Comparison of ENCODE assay signal across 22 cellular contexts in genomic region chr12:22882559-22882958, GRCh38.
DNase-seq lines count a peak whose midpoint lies in the region; ATAC-seq, FAIRE-seq and TF ChIP-seq lines count a peak whose summit lies in the region.
"Had no signal": no experiment of that assay in that cellular context is flagged by ENCODE, and none has a peak within 500 bp of the region (broad histone marks: within the 10 kb centered on the region; RNA-seq: fewer than 3 reads in every experiment).

No MANE protein-coding gene starts in this region.

- H3K9me3 ChIP-seq in BE2C: no peaks in the 10 kb centered on the region; the same call in 1 of the 2 replicates
- H3K9me3 ChIP-seq in K562 (replicated peaks; ENCODE audit: control insufficient read depth, insufficient read depth, low read depth, low read length): no peaks in the 10 kb centered on the region
- H3K9me3 ChIP-seq: BLaER1 treated with 17β-estradiol and CSF1 and Interleukin-3, amounts not matched to agents 10 nM and 100 nM had no signal

- no peaks in the 10 kb centered on the region for H3K79me2 ChIP-seq in GM23338 (replicated peaks; ENCODE audit: insufficient read depth)
- no peaks in the 10 kb centered on the region for H3K79me2 ChIP-seq in K562 (ENCODE audit: control insufficient read depth, insufficient read depth, low read length)

- H3K27me3 ChIP-seq in BE2C (no peaks in the 10 kb centered on the region), GM23338 (ENCODE audit: insufficient read depth) (no peaks in the 10 kb centered on the region), K562 (ENCODE audit: control insufficient read depth in 2 of 2, insufficient read depth in 2 of 2, low read length in 2 of 2) (no peaks in the 10 kb centered on the region)
- H3K27me3 ChIP-seq: BLaER1 treated with 17β-estradiol and CSF1 and Interleukin-3, amounts not matched to agents 10 nM and 100 nM had no signal

- H3K27ac Mint-ChIP-seq in GM23338: no peak overlapping the region
- H3K27ac Mint-ChIP-seq in naive thymus-derived CD8-positive, alpha-beta T cell: no peak overlapping the region
- H3K27ac Mint-ChIP-seq: B cell; CD4-positive, alpha-beta memory T cell; H9 had no signal

- TF ChIP-seq CTCF in BE2C (IDR thresholded peaks at IDR 0.05; ENCODE audit: low read depth, low read length) (peak; percentile 12; the same call in 1 of the 2 replicates), GM23338 (conservative IDR thresholded peaks at IDR 0.05; ENCODE audit: low read depth in 2 of 2) (peak in 1 of 2 experiments; percentile 29; a peak in 3 of 4 replicates), K562 (IDR thresholded peaks at IDR 0.05 in 2 of 3, conservative IDR thresholded peaks at IDR 0.05 in 1 of 3; ENCODE audit: insufficient read depth in 2 of 3, low read depth in 1 of 3, low read length in 3 of 3) (no peak; a peak in 1 of 6 replicates), fibroblast of mammary gland (conservative IDR thresholded peaks at IDR 0.05; ENCODE audit: control insufficient read depth, insufficient read depth, low read depth, low read length) (peak; percentile 1)

- no peak for ATAC-seq in GM23338
- ATAC-seq in K562: no peak
- ATAC-seq in GM21528 (IDR thresholded peaks at IDR 0.05; ENCODE audit: low FRiP score, unreplicated experiment): no peak
- ATAC-seq in naive thymus-derived CD8-positive, alpha-beta T cell: no peak
- ATAC-seq: HCT116 had no signal

- no peaks in the 10 kb centered on the region for H3K9me3 Mint-ChIP-seq in GM23338
- peaks cover 0 to 3% (median 0%) of the 10 kb centered on the region in 9 donors for H3K9me3 Mint-ChIP-seq in naive thymus-derived CD8-positive, alpha-beta T cell
- H3K9me3 Mint-ChIP-seq: H9 had no signal

- CTCF ChIA-PET in K562 (lab: Yijun Ruan, JAX; ENCODE audit: low intra/inter-chr PET ratio): no interaction called here

- peak in 1 of 2 experiments; percentile 13; a peak in 2 of 4 replicates for TF ChIP-seq RAD21 in K562 (CRISPR knock-in tag; conservative IDR thresholded peaks at IDR 0.05 in 1 of 2, IDR thresholded peaks at IDR 0.05 in 1 of 2)

- FAIRE-seq in K562 (lab: Jason Lieb, UNC): no peak
- FAIRE-seq: A204.1, G401.6, GM12892 had no signal

- WGBS in K562 (ENCODE audit: insufficient coverage, low coverage, missing lambda C conversion rate): 16% methylated on average over 2 of the region's 2 CpGs

- TF ChIP-seq POLR2A in K562 (conservative IDR thresholded peaks at IDR 0.05): no peak

- POLR2A ChIA-PET in K562 (lab: Yijun Ruan, JAX): no interaction called here
- POLR2A ChIA-PET in naive thymus-derived CD8-positive, alpha-beta T cell (lab: Charles Lee): no interaction called here

- H3K27ac ChIP-seq in GM23338 (ENCODE audit: low read depth): no peak overlapping the region
- H3K27ac ChIP-seq in K562 (ENCODE audit: extremely low read depth, low read depth, low read length): no peak overlapping the region
- H3K27ac ChIP-seq: 22Rv1; BLaER1 treated with 17β-estradiol and CSF1 and Interleukin-3, amounts not matched to agents 10 nM and 100 nM; GM23248 had no signal

- H3K36me3 ChIP-seq in BE2C (no peaks in the 10 kb centered on the region), GM23338 (ENCODE audit: insufficient read depth) (no peaks in the 10 kb centered on the region), K562 (ENCODE audit: control insufficient read depth, insufficient read depth, low read length) (no peaks in the 10 kb centered on the region)
- H3K36me3 ChIP-seq: BLaER1 treated with 17β-estradiol and CSF1 and Interleukin-3, amounts not matched to agents 10 nM and 100 nM had no signal

- BruUV-seq in K562 (replicated peaks; lab: Mats Ljungman, UMichigan): no TSS peak

- no peaks in the 10 kb centered on the region for H3K4me1 ChIP-seq in BE2C
- no peaks in the 10 kb centered on the region for H3K4me1 ChIP-seq in GM23338 (ENCODE audit: insufficient read depth)
- no peaks in the 10 kb centered on the region; a peak in 1 of 5 replicates for H3K4me1 ChIP-seq in K562 (replicated peaks in 1 of 2; ENCODE audit: control insufficient read depth in 2 of 2, insufficient read depth in 2 of 2, low read length in 2 of 2)
- H3K4me1 ChIP-seq: BLaER1 treated with 17β-estradiol and CSF1 and Interleukin-3, amounts not matched to agents 10 nM and 100 nM had no signal

- H3K27me3 Mint-ChIP-seq in GM23338 (ENCODE audit: insufficient read depth, low read depth, poor library complexity): peaks cover 2% of the 10 kb centered on the region
- peaks cover 0 to 3% (median 0%) of the 10 kb centered on the region in 5 donors for H3K27me3 Mint-ChIP-seq in naive thymus-derived CD8-positive, alpha-beta T cell

- in situ Hi-C loops in K562 (cut with MboI): no loop called here

- no peaks in the 10 kb centered on the region for H3K36me3 Mint-ChIP-seq in GM23338 (ENCODE audit: low read depth)
- H3K36me3 Mint-ChIP-seq in naive thymus-derived CD8-positive, alpha-beta T cell: no peaks in the 10 kb centered on the region
- H3K36me3 Mint-ChIP-seq: CD4-positive, alpha-beta memory T cell had no signal

- H3K4me3 ChIP-seq in BE2C (ENCODE audit: low read depth, low read length) (no peak overlapping the region), GM23338 (no peak overlapping the region), K562 (no peak overlapping the region), fibroblast of mammary gland (ENCODE audit: control insufficient read depth, low read depth, low read length) (no peak overlapping the region)
- H3K4me3 ChIP-seq: BLaER1 treated with 17β-estradiol and CSF1 and Interleukin-3, amounts not matched to agents 10 nM and 100 nM; GM23248 had no signal

- H3K4me1 Mint-ChIP-seq in GM23338: no peaks in the 10 kb centered on the region
- H3K4me1 Mint-ChIP-seq in naive thymus-derived CD8-positive, alpha-beta T cell: no peaks in the 10 kb centered on the region
- H3K4me1 Mint-ChIP-seq: B cell; CD4-positive, alpha-beta memory T cell had no signal

- H3F3A ChIP-seq in GM23338 (replicated peaks; ENCODE audit: low read depth): no peaks in the 10 kb centered on the region

- TF ChIP-seq EP300 in K562 (IDR thresholded peaks at IDR 0.05; ENCODE audit: low read length): no peak

- H3K4me2 ChIP-seq in GM23338 (no peak overlapping the region), K562 (ENCODE audit: insufficient read depth, low read length) (no peak overlapping the region)
- H3K4me2 ChIP-seq: BLaER1 treated with 17β-estradiol and CSF1 and Interleukin-3, amounts not matched to agents 10 nM and 100 nM had no signal

- no peak for DNase-seq in BE2C
- peak; percentile 8 for DNase-seq in GM23338 (ENCODE audit: low spot score)
- DNase-seq in K562 (ENCODE audit: extremely low read depth in 1 of 4, low spot score in 3 of 4): no peak
- DNase-seq in fibroblast of mammary gland (ENCODE audit: low read depth): no peak
- no peak for DNase-seq in RPMI8226
- no peak for DNase-seq in mucosa of gallbladder (ENCODE audit: low spot score)
- DNase-seq in naive thymus-derived CD8-positive, alpha-beta T cell: no peak
- DNase-seq: Calu3; CD4-positive, alpha-beta memory T cell; COR-L47; DMS153; DND-41; GM23248; H9 had no signal

- H3K9me2 ChIP-seq in GM23338 (ENCODE audit: insufficient read depth): no peaks in the 10 kb centered on the region

- no peak overlapping the region for H3K4me3 Mint-ChIP-seq in GM23338
- no peak overlapping the region for H3K4me3 Mint-ChIP-seq in naive thymus-derived CD8-positive, alpha-beta T cell
- H3K4me3 Mint-ChIP-seq: B cell; CD4-positive, alpha-beta memory T cell; H9 had no signal

- H3K9me1 ChIP-seq in K562 (ENCODE audit: control insufficient read depth, insufficient read depth, low read length): no peaks in the 10 kb centered on the region

- intact Hi-C loops in K562 (cut with micrococcal nuclease): no loop called here

- H4K20me1 ChIP-seq in GM23338 (replicated peaks; ENCODE audit: insufficient read depth) (no peaks in the 10 kb centered on the region), K562 (replicated peaks; ENCODE audit: control insufficient read depth, insufficient read depth, low read length) (no peaks in the 10 kb centered on the region)
- H4K20me1 ChIP-seq: BLaER1 treated with 17β-estradiol and CSF1 and Interleukin-3, amounts not matched to agents 10 nM and 100 nM had no signal

- H2AFZ ChIP-seq in GM23338: no peak overlapping the region
- H2AFZ ChIP-seq in K562 (ENCODE audit: low read depth, low read length): no peak overlapping the region
- H2AFZ ChIP-seq: GM23248 had no signal

- H3K9ac ChIP-seq in K562 (ENCODE audit: insufficient read depth in 1 of 2, low read depth in 2 of 2, low read length in 2 of 2): no peak overlapping the region
- H3K9ac ChIP-seq: BLaER1 treated with 17β-estradiol and CSF1 and Interleukin-3, amounts not matched to agents 10 nM and 100 nM; GM23248 had no signal

TF ChIP-seq in GM23338, 12 proteins besides CTCF, POLR2A, EP300 and RAD21 (continues in another document):
- TF ChIP-seq ZNF331 (CRISPR knock-in tag; IDR thresholded peaks at IDR 0.05; ENCODE audit: low read depth): no peak
- no peak for TF ChIP-seq ETS1 (IDR thresholded peaks at IDR 0.05)
- no peak for TF ChIP-seq EZH2 (IDR thresholded peaks at IDR 0.05; ENCODE audit: low read depth, unreplicated experiment)

TF ChIP-seq in K562, 482 proteins besides CTCF, POLR2A, EP300 and RAD21 (continues in another document):
- TF ChIP-seq ZMIZ1 (IDR thresholded peaks at IDR 0.05; ENCODE audit: low read depth in 2 of 2, low read length in 2 of 2) (no peak), POLR2H (tag; IDR thresholded peaks at IDR 0.05; ENCODE audit: low read depth) (no peak), TEAD2 (tag; IDR thresholded peaks at IDR 0.05) (no peak), ARID1B (IDR thresholded peaks at IDR 0.05) (no peak), ZNF134 (CRISPR knock-in tag; conservative IDR thresholded peaks at IDR 0.05) (peak; percentile 65)

Comparison
In these comparisons a context has a peak if more than half of its experiments do, and no peak if none do; other contexts are left out.
1. CTCF ChIP-seq: peak in BE2C (single experiment) and fibroblast of mammary gland (single experiment); none in K562 (0 of 3).